18 cellular contexts compared by ENCODE assay signal in the genomic region with DNA sequence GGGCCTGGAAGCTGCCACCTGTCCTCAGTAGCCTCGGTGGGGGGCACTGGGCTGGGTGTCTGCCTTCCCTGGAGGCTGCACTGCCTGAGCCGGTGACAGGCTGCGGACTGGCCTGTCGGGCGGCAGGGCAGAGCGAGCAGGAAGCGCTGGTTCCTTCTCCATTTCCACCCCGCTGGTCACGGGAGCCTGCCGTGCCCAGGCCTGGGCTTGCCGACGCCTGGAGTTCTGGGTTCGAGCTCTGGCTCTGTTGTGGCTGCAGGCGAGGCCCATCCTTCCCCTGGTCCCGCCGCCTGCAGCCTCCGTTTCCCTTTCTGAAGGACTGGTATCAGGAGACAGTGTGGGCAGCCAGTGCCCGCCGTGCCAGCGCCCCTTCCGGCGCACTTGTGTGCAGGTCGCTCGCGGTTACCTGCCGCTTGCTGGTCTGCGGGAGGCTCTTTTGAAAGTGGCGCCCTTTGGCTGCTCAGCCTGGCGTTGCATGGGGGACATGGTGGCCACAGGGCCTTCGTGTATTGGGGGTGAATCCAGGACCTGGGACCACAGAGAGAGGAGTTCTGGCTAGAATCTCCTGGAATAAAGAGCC. TPM values are rescaled to one million over a fixed set of nuclear protein-coding genes. Genes with fewer than 3 reads are reported as not detected.
A peak's percentile ranks its signal among the peaks of the same experiment; 100 is the strongest.
DNase-seq lines count a peak whose midpoint lies in the region; ATAC-seq and TF ChIP-seq lines count a peak whose summit lies in the region.
"Had no signal": no experiment of that assay in that cellular context is flagged by ENCODE, and none has a peak within 500 bp of the region (broad histone marks: within the 10 kb centered on the region; RNA-seq: fewer than 3 reads in every experiment).

No MANE protein-coding gene starts in this region.

- H3K36me3 ChIP-seq in left ventricle myocardium inferior (no peaks in the 10 kb centered on the region), parathyroid adenoma (ENCODE audit: control insufficient read depth, insufficient read depth, low read length) (no peaks in the 10 kb centered on the region), vagina (no peaks in the 10 kb centered on the region)
- H3K36me3 ChIP-seq: pancreas, thyroid gland had no signal

- H3K9me3 ChIP-seq in left ventricle myocardium inferior (replicated peaks), result no peaks in the 10 kb centered on the region
- H3K9me3 ChIP-seq in right cardiac atrium (ENCODE audit: control insufficient read depth, low read length), result no peaks in the 10 kb centered on the region
- H3K9me3 ChIP-seq in parathyroid adenoma (ENCODE audit: control insufficient read depth, low read length), result no peaks in the 10 kb centered on the region
- H3K9me3 ChIP-seq in vagina, result no peaks in the 10 kb centered on the region
- H3K9me3 ChIP-seq: pancreas, thyroid gland had no signal

- no peak for DNase-seq in left ventricle myocardium inferior
- DNase-seq in right cardiac atrium, result no peak
- no peak for DNase-seq in vagina (ENCODE audit: extremely low spot score in 2 of 2)
- DNase-seq in C1 segment of cervical spinal cord (lab: John Stamatoyannopoulos, UW), result no peak
- no peak for DNase-seq in activated T-cell treated with anti-CD3 and anti-CD28 coated beads, Interleukin-2, amount 50 U/mL, for 24 hours
- no peak for DNase-seq in stimulated activated CD4-positive, alpha-beta T cell treated with anti-CD3 and anti-CD28 coated beads, Interleukin-2, amount 100 ng/mL, for 48 hours
- DNase-seq: ACHN; activated CD4-positive, alpha-beta T cell treated with anti-CD3 and anti-CD28 coated beads, Interleukin-2, amount 10 ng/mL, durations not matched to agents 7 days and 5 days; activated CD8-positive, alpha-beta memory T cell treated with anti-CD3 and anti-CD28 coated beads, Interleukin-2, amount 50 U/mL, for 48 hours; activated naive CD4-positive, alpha-beta T cell treated with Interleukin-2 at 50 U/mL for 16 hours; DND-41; foreskin fibroblast; left colon; NCI-H1105 treated with DMSO at 0.1 percent for 48 hours; thyroid gland had no signal

- H3K4me3 ChIP-seq in left ventricle myocardium inferior (no peak overlapping the region), right cardiac atrium (ENCODE audit: low read length) (no peak overlapping the region), parathyroid adenoma (ENCODE audit: low read depth, low read length) (no peak overlapping the region), vagina (no peak overlapping the region)
- H3K4me3 ChIP-seq: pancreas, thyroid gland had no signal

- H3K4me1 ChIP-seq in left ventricle myocardium inferior, result peaks cover 99% of the 10 kb centered on the region
- peaks cover 17% of the 10 kb centered on the region for H3K4me1 ChIP-seq in right cardiac atrium (ENCODE audit: control insufficient read depth, insufficient read depth, low read length)
- H3K4me1 ChIP-seq in parathyroid adenoma, result peaks cover 74% of the 10 kb centered on the region
- peaks cover 100% of the 10 kb centered on the region for H3K4me1 ChIP-seq in vagina

- peaks cover 38% of the 10 kb centered on the region for H3K79me2 ChIP-seq in parathyroid adenoma

- no peaks in the 10 kb centered on the region for H3K27me3 Mint-ChIP-seq in dendritic cell treated with granulocyte-macrophage colony-stimulating factor and Interleukin-4, amounts not matched to agents 40 ng/mL and 50 ng/mL, for 4 days
- H3K27me3 Mint-ChIP-seq in activated T-cell treated with anti-CD3 and anti-CD28 coated beads, Interleukin-2, amount 50 U/mL, for 24 hours, result no peaks in the 10 kb centered on the region
- H3K27me3 Mint-ChIP-seq: activated CD4-positive, alpha-beta T cell treated with anti-CD3 and anti-CD28 coated beads, Interleukin-2, amount 10 ng/mL, durations not matched to agents 7 days and 5 days had no signal

- no peak for ATAC-seq in right cardiac atrium
- ATAC-seq: left colon had no signal

- no peak overlapping the region for H3K9ac ChIP-seq in parathyroid adenoma

- peak overlapping the region; percentile 51 for H3K4me3 Mint-ChIP-seq in dendritic cell treated with granulocyte-macrophage colony-stimulating factor and Interleukin-4, amounts not matched to agents 40 ng/mL and 50 ng/mL, for 4 days
- no peak overlapping the region for H3K4me3 Mint-ChIP-seq in activated T-cell treated with anti-CD3 and anti-CD28 coated beads, Interleukin-2, amount 50 U/mL, for 24 hours
- H3K4me3 Mint-ChIP-seq: activated CD4-positive, alpha-beta T cell treated with anti-CD3 and anti-CD28 coated beads, Interleukin-2, amount 10 ng/mL, durations not matched to agents 7 days and 5 days had no signal

- peaks cover 50% of the 10 kb centered on the region for H3K36me3 Mint-ChIP-seq in dendritic cell treated with granulocyte-macrophage colony-stimulating factor and Interleukin-4, amounts not matched to agents 40 ng/mL and 50 ng/mL, for 4 days (ENCODE audit: low read depth)
- no peaks in the 10 kb centered on the region for H3K36me3 Mint-ChIP-seq in activated T-cell treated with anti-CD3 and anti-CD28 coated beads, Interleukin-2, amount 50 U/mL, for 24 hours (ENCODE audit: low read depth)

- no peaks in the 10 kb centered on the region for H3K9me3 Mint-ChIP-seq in dendritic cell treated with granulocyte-macrophage colony-stimulating factor and Interleukin-4, amounts not matched to agents 40 ng/mL and 50 ng/mL, for 4 days
- H3K9me3 Mint-ChIP-seq in activated T-cell treated with anti-CD3 and anti-CD28 coated beads, Interleukin-2, amount 50 U/mL, for 24 hours, result no peaks in the 10 kb centered on the region
- H3K9me3 Mint-ChIP-seq: activated CD4-positive, alpha-beta T cell treated with anti-CD3 and anti-CD28 coated beads, Interleukin-2, amount 10 ng/mL, durations not matched to agents 7 days and 5 days had no signal

- WGBS in right cardiac atrium, result 84% methylated on average over 30 of the region's 30 CpGs

- H3K4me2 ChIP-seq in parathyroid adenoma (ENCODE audit: low read length), result peak overlapping the region; percentile 48

- TF ChIP-seq POLR2A in vagina (IDR thresholded peaks at IDR 0.05), result no peak

- H3K27ac Mint-ChIP-seq in dendritic cell treated with granulocyte-macrophage colony-stimulating factor and Interleukin-4, amounts not matched to agents 40 ng/mL and 50 ng/mL, for 4 days, result peak overlapping the region; percentile 78
- no peak overlapping the region for H3K27ac Mint-ChIP-seq in activated T-cell treated with anti-CD3 and anti-CD28 coated beads, Interleukin-2, amount 50 U/mL, for 24 hours
- H3K27ac Mint-ChIP-seq: activated CD4-positive, alpha-beta T cell treated with anti-CD3 and anti-CD28 coated beads, Interleukin-2, amount 10 ng/mL, durations not matched to agents 7 days and 5 days had no signal

- H3K27me3 ChIP-seq in left ventricle myocardium inferior (ENCODE audit: low read depth), result no peaks in the 10 kb centered on the region
- no peaks in the 10 kb centered on the region for H3K27me3 ChIP-seq in right cardiac atrium (ENCODE audit: control insufficient read depth, insufficient read depth)
- no peaks in the 10 kb centered on the region for H3K27me3 ChIP-seq in parathyroid adenoma (ENCODE audit: control insufficient read depth, insufficient read depth, low read length)
- no peaks in the 10 kb centered on the region for H3K27me3 ChIP-seq in vagina
- H3K27me3 ChIP-seq: pancreas, thyroid gland had no signal

- intact Hi-C loops in left ventricle myocardium inferior (cut with micrococcal nuclease) (loop anchor here (10.0 kb wide), 1 partner anchor 55 kb away; no protein-coding TSS in a partner anchor), right cardiac atrium (cut with DNase I) (no loop called here), vagina (cut with DNase I) (no loop called here)
- intact Hi-C loops in dendritic cell treated with granulocyte-macrophage colony-stimulating factor and Interleukin-4, amounts not matched to agents 40 ng/mL and 50 ng/mL, for 4 days (cut with micrococcal nuclease), result loop anchor here (5.0 kb wide), 1 partner anchor 33 kb away; the partner anchor contains the start of gene RXRA

- H3K27ac ChIP-seq in left ventricle myocardium inferior (replicated peaks) (peak overlapping the region; percentile 61), right cardiac atrium (ENCODE audit: low read length) (no peak overlapping the region), parathyroid adenoma (peak overlapping the region; percentile 86), vagina (peak overlapping the region; percentile 57)
- H3K27ac ChIP-seq: thyroid gland had no signal

- no peak overlapping the region for H2AFZ ChIP-seq in parathyroid adenoma

- peaks cover 100% of the 10 kb centered on the region for H3K4me1 Mint-ChIP-seq in dendritic cell treated with granulocyte-macrophage colony-stimulating factor and Interleukin-4, amounts not matched to agents 40 ng/mL and 50 ng/mL, for 4 days (ENCODE audit: low read depth)
- H3K4me1 Mint-ChIP-seq in activated T-cell treated with anti-CD3 and anti-CD28 coated beads, Interleukin-2, amount 50 U/mL, for 24 hours (ENCODE audit: low read depth), result no peaks in the 10 kb centered on the region
- H3K4me1 Mint-ChIP-seq: activated CD4-positive, alpha-beta T cell treated with anti-CD3 and anti-CD28 coated beads, Interleukin-2, amount 10 ng/mL, durations not matched to agents 7 days and 5 days had no signal

- TF ChIP-seq CTCF in left ventricle myocardium inferior (IDR thresholded peaks at IDR 0.05; ENCODE audit: borderline replicate concordance) (no peak), parathyroid adenoma (IDR thresholded peaks at IDR 0.05) (peak; percentile 34), vagina (IDR thresholded peaks at IDR 0.05) (no peak)

RNA-seq across cellular contexts. Expression of gene RXRA, which starts 34.0 kb away (rescaled TPM):
- total RNA-seq in left ventricle myocardium inferior, result 57.1 TPM
- total RNA-seq in right cardiac atrium, result 10 to 100 TPM; 48.1 to 72.3 (median 61.7) TPM
- polyA plus RNA-seq in right cardiac atrium, result 66.0 TPM
- total RNA-seq in vagina, result 49.4 TPM

Comparison
In these comparisons a context has a peak if more than half of its experiments do, and no peak if none do; other contexts are left out.
1. intact Hi-C loops: an anchor here in left ventricle myocardium inferior (10.0 kb wide) and dendritic cell treated with granulocyte-macrophage colony-stimulating factor and Interleukin-4, amounts not matched to agents 40 ng/mL and 50 ng/mL, for 4 days (5.0 kb wide); none called in right cardiac atrium and vagina.